ENCODE assay signal across 1 cellular context in the genomic region with DNA sequence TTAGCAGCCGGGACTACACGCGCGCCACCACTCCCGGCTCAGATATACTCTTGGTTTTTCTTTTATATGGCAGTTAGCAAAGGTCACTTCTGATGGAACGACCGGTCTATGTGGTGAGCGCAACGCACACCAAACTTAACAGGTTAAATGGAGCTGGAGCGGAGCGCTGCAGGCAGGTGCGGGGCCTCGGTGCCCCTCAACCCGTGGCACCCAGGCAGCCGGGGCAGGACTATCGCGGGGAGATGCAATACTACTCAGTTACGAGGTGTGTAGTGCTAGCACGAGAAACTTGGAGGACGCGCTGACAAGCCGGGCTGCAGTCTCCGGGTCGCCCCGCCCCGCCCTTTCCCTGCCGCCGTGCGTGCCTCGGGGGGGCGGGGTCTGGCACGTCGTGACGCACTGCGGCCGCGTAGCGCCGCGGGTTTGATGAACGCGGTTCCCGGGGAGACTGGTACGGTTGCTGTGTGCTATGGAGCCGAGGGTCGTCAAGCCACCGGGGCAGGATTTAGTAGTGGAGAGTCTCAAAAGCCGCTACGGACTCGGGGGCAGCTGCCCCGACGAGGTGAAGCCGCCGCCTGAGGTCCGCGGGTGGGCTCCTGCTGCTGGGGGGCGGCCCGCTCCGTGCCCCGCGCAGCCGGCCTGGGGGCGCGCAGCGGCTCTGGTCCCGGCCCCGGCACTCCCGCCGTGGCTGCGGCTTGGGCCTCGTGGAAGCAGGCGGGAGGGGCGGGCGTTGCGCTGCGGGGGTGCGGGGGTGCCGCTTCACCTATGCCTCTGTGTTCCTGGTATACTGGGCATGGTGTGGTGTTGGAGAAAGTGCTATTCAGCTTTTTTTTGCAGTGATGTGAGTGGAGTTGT.
A peak's percentile ranks its signal among the peaks of the same experiment; 100 is the strongest.
TF ChIP-seq lines count a peak whose summit lies in the region.

A gene with protein sequence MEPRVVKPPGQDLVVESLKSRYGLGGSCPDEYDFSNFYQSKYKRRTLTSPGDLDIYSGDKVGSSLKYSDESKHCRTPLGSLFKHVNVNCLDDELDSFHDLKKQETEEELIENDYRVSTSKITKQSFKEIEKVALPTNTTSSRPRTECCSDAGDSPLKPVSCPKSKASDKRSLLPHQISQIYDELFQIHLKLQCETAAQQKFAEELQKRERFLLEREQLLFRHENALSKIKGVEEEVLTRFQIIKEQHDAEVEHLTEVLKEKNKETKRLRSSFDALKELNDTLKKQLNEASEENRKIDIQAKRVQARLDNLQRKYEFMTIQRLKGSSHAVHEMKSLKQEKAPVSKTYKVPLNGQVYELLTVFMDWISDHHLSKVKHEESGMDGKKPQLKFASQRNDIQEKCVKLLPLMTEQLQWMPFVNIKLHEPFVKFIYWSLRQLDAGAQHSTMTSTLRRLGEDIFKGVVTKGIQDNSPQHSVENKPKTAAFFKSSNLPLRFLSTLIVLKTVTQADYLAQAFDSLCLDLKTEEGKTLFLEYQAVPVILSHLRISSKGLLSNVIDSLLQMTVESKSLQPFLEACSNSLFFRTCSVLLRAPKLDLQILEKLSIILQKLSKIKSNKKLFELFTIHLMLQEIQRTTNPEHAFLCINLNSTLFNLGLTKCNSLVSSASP (plus strand): TSS at position 418 of the 855 bp plus-strand sequence. CDS start 52 bp downstream, at position 470.

TF ChIP-seq in HEK293, 187 proteins besides CTCF, POLR2A, EP300 and RAD21 (continued from another document):
- TF ChIP-seq, protein P1, sequence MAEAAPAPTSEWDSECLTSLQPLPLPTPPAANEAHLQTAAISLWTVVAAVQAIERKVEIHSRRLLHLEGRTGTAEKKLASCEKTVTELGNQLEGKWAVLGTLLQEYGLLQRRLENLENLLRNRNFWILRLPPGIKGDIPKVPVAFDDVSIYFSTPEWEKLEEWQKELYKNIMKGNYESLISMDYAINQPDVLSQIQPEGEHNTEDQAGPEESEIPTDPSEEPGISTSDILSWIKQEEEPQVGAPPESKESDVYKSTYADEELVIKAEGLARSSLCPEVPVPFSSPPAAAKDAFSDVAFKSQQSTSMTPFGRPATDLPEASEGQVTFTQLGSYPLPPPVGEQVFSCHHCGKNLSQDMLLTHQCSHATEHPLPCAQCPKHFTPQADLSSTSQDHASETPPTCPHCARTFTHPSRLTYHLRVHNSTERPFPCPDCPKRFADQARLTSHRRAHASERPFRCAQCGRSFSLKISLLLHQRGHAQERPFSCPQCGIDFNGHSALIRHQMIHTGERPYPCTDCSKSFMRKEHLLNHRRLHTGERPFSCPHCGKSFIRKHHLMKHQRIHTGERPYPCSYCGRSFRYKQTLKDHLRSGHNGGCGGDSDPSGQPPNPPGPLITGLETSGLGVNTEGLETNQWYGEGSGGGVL (tag by site-specific recombination; IDR thresholded peaks at IDR 0.05), result no peak
- TF ChIP-seq ZNF184 (tag by site-specific recombination; IDR thresholded peaks at IDR 0.05) (no peak), ZNF394 (tag by site-specific recombination; IDR thresholded peaks at IDR 0.05; ENCODE audit: borderline replicate concordance) (no peak), TCF7L2 (IDR thresholded peaks at IDR 0.05; ENCODE audit: borderline replicate concordance, low read depth, low read length) (no peak), ZNF76 (tag by site-specific recombination; IDR thresholded peaks at IDR 0.05; ENCODE audit: borderline replicate concordance, low read depth) (no peak), ZSCAN23 (tag by site-specific recombination; IDR thresholded peaks at IDR 0.05) (no peak), ZNF121 (tag by site-specific recombination; IDR thresholded peaks at IDR 0.05) (no peak), ZNF302 (tag by site-specific recombination; IDR thresholded peaks at IDR 0.05; ENCODE audit: low read depth) (no peak), ZNF670 (tag by site-specific recombination; IDR thresholded peaks at IDR 0.05; ENCODE audit: low read depth) (no peak), ZNF596 (tag by site-specific recombination; IDR thresholded peaks at IDR 0.05) (0 out of 2 replicates have a peak, but pooled peaks have one; percentile 14), ZNF155 (tag by site-specific recombination; IDR thresholded peaks at IDR 0.05) (no peak), ZNF248 (tag by site-specific recombination; IDR thresholded peaks at IDR 0.05) (no peak), SP3 (tag by site-specific recombination; IDR thresholded peaks at IDR 0.05) (peak; percentile 72), ZNF473 (tag by site-specific recombination; IDR thresholded peaks at IDR 0.05) (no peak), ZNF768 (tag by site-specific recombination; IDR thresholded peaks at IDR 0.05) (no peak), KLF1 (tag by site-specific recombination; IDR thresholded peaks at IDR 0.05) (peak; percentile 76), ZNF660 (tag by site-specific recombination; IDR thresholded peaks at IDR 0.05) (0 out of 2 replicates have a peak, but pooled peaks have one; percentile 24), KLF9 (tag by site-specific recombination; IDR thresholded peaks at IDR 0.05; ENCODE audit: low read depth) (peak; percentile 87), ZNF544 (tag by site-specific recombination; IDR thresholded peaks at IDR 0.05) (no peak), ZXDB (tag by site-specific recombination; IDR thresholded peaks at IDR 0.05) (peak; percentile 58; the same call in 1 of the 2 replicates), KLF10 (tag by site-specific recombination; IDR thresholded peaks at IDR 0.05) (0 out of 2 replicates have a peak, but pooled peaks have one; percentile 24), ZNF548 (tag by site-specific recombination; IDR thresholded peaks at IDR 0.05) (no peak), SP7 (tag by site-specific recombination; IDR thresholded peaks at IDR 0.05) (peak; percentile 37; the same call in 1 of the 2 replicates), ZNF223 (tag by site-specific recombination; IDR thresholded peaks at IDR 0.05) (no peak), HOXA7 (CRISPR knock-in tag; IDR thresholded peaks at IDR 0.05; ENCODE audit: borderline replicate concordance) (no peak), KLF16 (tag by site-specific recombination; IDR thresholded peaks at IDR 0.05) (peak; percentile 45; the same call in 1 of the 2 replicates), REPIN1 (tag by site-specific recombination; IDR thresholded peaks at IDR 0.05; ENCODE audit: low read depth) (no peak), OSR2 (tag by site-specific recombination; IDR thresholded peaks at IDR 0.05) (no peak), ZBTB17 (tag by site-specific recombination; IDR thresholded peaks at IDR 0.05) (0 out of 2 replicates have a peak, but pooled peaks have one; percentile 39), ZNF585B (tag by site-specific recombination; IDR thresholded peaks at IDR 0.05) (no peak), ZNF664 (tag by site-specific recombination; IDR thresholded peaks at IDR 0.05) (no peak), ZNF561 (tag by site-specific recombination; IDR thresholded peaks at IDR 0.05; ENCODE audit: borderline replicate concordance) (peak; percentile 65; the same call in 1 of the 2 replicates)
- TF ChIP-seq, protein P2, sequence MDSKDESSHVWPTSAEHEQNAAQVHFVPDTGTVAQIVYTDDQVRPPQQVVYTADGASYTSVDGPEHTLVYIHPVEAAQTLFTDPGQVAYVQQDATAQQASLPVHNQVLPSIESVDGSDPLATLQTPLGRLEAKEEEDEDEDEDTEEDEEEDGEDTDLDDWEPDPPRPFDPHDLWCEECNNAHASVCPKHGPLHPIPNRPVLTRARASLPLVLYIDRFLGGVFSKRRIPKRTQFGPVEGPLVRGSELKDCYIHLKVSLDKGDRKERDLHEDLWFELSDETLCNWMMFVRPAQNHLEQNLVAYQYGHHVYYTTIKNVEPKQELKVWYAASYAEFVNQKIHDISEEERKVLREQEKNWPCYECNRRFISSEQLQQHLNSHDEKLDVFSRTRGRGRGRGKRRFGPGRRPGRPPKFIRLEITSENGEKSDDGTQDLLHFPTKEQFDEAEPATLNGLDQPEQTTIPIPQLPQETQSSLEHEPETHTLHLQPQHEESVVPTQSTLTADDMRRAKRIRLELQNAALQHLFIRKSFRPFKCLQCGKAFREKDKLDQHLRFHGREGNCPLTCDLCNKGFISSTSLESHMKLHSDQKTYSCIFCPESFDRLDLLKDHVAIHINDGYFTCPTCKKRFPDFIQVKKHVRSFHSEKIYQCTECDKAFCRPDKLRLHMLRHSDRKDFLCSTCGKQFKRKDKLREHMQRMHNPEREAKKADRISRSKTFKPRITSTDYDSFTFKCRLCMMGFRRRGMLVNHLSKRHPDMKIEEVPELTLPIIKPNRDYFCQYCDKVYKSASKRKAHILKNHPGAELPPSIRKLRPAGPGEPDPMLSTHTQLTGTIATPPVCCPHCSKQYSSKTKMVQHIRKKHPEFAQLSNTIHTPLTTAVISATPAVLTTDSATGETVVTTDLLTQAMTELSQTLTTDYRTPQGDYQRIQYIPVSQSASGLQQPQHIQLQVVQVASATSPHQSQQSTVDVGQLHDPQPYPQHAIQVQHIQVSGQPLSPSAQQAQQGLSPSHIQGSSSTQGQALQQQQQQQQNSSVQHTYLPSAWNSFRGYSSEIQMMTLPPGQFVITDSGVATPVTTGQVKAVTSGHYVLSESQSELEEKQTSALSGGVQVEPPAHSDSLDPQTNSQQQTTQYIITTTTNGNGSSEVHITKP (tag by site-specific recombination; IDR thresholded peaks at IDR 0.05), result peak; percentile 45; the same call in 1 of the 2 replicates
- TF ChIP-seq, protein P3, sequence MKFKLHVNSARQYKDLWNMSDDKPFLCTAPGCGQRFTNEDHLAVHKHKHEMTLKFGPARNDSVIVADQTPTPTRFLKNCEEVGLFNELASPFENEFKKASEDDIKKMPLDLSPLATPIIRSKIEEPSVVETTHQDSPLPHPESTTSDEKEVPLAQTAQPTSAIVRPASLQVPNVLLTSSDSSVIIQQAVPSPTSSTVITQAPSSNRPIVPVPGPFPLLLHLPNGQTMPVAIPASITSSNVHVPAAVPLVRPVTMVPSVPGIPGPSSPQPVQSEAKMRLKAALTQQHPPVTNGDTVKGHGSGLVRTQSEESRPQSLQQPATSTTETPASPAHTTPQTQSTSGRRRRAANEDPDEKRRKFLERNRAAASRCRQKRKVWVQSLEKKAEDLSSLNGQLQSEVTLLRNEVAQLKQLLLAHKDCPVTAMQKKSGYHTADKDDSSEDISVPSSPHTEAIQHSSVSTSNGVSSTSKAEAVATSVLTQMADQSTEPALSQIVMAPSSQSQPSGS (tag by site-specific recombination; IDR thresholded peaks at IDR 0.05; ENCODE audit: low read depth), result no peak
- TF ChIP-seq, protein P4, sequence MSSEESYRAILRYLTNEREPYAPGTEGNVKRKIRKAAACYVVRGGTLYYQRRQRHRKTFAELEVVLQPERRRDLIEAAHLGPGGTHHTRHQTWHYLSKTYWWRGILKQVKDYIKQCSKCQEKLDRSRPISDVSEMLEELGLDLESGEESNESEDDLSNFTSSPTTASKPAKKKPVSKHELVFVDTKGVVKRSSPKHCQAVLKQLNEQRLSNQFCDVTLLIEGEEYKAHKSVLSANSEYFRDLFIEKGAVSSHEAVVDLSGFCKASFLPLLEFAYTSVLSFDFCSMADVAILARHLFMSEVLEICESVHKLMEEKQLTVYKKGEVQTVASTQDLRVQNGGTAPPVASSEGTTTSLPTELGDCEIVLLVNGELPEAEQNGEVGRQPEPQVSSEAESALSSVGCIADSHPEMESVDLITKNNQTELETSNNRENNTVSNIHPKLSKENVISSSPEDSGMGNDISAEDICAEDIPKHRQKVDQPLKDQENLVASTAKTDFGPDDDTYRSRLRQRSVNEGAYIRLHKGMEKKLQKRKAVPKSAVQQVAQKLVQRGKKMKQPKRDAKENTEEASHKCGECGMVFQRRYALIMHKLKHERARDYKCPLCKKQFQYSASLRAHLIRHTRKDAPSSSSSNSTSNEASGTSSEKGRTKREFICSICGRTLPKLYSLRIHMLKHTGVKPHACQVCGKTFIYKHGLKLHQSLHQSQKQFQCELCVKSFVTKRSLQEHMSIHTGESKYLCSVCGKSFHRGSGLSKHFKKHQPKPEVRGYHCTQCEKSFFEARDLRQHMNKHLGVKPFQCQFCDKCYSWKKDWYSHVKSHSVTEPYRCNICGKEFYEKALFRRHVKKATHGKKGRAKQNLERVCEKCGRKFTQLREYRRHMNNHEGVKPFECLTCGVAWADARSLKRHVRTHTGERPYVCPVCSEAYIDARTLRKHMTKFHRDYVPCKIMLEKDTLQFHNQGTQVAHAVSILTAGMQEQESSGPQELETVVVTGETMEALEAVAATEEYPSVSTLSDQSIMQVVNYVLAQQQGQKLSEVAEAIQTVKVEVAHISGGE (tag by site-specific recombination; conservative IDR thresholded peaks at IDR 0.05; ENCODE audit: low read depth), result no peak
- TF ChIP-seq, protein P5, sequence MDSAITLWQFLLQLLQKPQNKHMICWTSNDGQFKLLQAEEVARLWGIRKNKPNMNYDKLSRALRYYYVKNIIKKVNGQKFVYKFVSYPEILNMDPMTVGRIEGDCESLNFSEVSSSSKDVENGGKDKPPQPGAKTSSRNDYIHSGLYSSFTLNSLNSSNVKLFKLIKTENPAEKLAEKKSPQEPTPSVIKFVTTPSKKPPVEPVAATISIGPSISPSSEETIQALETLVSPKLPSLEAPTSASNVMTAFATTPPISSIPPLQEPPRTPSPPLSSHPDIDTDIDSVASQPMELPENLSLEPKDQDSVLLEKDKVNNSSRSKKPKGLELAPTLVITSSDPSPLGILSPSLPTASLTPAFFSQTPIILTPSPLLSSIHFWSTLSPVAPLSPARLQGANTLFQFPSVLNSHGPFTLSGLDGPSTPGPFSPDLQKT (IDR thresholded peaks at IDR 0.05; ENCODE audit: borderline replicate concordance, low read depth, low read length), result no peak
- TF ChIP-seq, protein P6, sequence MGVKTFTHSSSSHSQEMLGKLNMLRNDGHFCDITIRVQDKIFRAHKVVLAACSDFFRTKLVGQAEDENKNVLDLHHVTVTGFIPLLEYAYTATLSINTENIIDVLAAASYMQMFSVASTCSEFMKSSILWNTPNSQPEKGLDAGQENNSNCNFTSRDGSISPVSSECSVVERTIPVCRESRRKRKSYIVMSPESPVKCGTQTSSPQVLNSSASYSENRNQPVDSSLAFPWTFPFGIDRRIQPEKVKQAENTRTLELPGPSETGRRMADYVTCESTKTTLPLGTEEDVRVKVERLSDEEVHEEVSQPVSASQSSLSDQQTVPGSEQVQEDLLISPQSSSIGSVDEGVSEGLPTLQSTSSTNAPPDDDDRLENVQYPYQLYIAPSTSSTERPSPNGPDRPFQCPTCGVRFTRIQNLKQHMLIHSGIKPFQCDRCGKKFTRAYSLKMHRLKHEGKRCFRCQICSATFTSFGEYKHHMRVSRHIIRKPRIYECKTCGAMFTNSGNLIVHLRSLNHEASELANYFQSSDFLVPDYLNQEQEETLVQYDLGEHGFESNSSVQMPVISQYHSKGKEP (tag by site-specific recombination; IDR thresholded peaks at IDR 0.05), result 0 out of 2 replicates have a peak, but pooled peaks have one; percentile 2
- TF ChIP-seq, protein P7, sequence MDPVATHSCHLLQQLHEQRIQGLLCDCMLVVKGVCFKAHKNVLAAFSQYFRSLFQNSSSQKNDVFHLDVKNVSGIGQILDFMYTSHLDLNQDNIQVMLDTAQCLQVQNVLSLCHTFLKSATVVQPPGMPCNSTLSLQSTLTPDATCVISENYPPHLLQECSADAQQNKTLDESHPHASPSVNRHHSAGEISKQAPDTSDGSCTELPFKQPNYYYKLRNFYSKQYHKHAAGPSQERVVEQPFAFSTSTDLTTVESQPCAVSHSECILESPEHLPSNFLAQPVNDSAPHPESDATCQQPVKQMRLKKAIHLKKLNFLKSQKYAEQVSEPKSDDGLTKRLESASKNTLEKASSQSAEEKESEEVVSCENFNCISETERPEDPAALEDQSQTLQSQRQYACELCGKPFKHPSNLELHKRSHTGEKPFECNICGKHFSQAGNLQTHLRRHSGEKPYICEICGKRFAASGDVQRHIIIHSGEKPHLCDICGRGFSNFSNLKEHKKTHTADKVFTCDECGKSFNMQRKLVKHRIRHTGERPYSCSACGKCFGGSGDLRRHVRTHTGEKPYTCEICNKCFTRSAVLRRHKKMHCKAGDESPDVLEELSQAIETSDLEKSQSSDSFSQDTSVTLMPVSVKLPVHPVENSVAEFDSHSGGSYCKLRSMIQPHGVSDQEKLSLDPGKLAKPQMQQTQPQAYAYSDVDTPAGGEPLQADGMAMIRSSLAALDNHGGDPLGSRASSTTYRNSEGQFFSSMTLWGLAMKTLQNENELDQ (tag by site-specific recombination; IDR thresholded peaks at IDR 0.05; ENCODE audit: low read depth), result no peak
TF ChIP-seq in HEK293: peak in this region for 34.
